Comparison of ENCODE assay signal across 9 cellular contexts in the genomic region with DNA sequence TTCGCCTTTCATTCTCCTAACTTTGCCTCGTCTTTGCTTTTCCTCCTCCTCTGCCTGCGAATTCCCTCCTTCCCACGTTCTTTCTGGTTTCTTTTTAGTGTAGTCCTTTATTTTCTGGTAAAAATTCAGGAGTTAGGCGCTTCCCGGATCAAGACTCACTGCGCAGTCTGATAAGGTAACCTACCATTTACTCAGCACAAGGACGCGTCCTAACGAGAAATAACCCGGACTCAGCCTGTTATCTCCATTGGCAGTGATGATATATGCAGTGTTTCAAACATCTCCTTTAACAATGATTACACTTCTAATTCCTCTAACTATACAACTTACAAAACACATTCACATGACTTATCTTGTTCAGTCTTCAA. TPM values are rescaled to one million over a fixed set of nuclear protein-coding genes. Genes with fewer than 3 reads are reported as not detected.
DNase-seq lines count a peak whose midpoint lies in the region; ATAC-seq, FAIRE-seq and TF ChIP-seq lines count a peak whose summit lies in the region.
"Had no signal": no experiment of that assay in that cellular context is flagged by ENCODE, and none has a peak within 500 bp of the region (broad histone marks: within the 10 kb centered on the region; RNA-seq: fewer than 3 reads in every experiment).

No MANE protein-coding gene starts in this region.

- H3K27me3 Mint-ChIP-seq in HFFc6 (ENCODE audit: insufficient read depth) (peaks cover 14% of the 10 kb centered on the region), astrocyte (ENCODE audit: low read depth, unreplicated experiment) (peaks cover 25% of the 10 kb centered on the region)

- FAIRE-seq in astrocyte (lab: Jason Lieb, UNC): no peak

- no peak for ATAC-seq in HG03196 (IDR thresholded peaks at IDR 0.05; ENCODE audit: unreplicated experiment)

- H3K36me3 ChIP-seq in astrocyte (ENCODE audit: insufficient read depth, low read length) (no peaks in the 10 kb centered on the region), iPS-18a (ENCODE audit: control insufficient read depth, low read depth, low read length) (no peaks in the 10 kb centered on the region)

- peak overlapping the region; percentile 99 for H3K4me2 ChIP-seq in astrocyte (ENCODE audit: low read length)

- no peaks in the 10 kb centered on the region for H4K20me1 ChIP-seq in astrocyte (ENCODE audit: insufficient read depth, low read length)

- H3K36me3 Mint-ChIP-seq in HFFc6 (ENCODE audit: low read depth) (no peaks in the 10 kb centered on the region), astrocyte (ENCODE audit: low read depth, unreplicated experiment) (no peaks in the 10 kb centered on the region)

- H3K9me3 ChIP-seq in astrocyte (ENCODE audit: insufficient read depth, low read depth, low read length) (no peaks in the 10 kb centered on the region), iPS-18a (ENCODE audit: control insufficient read depth, low read depth, low read length) (no peaks in the 10 kb centered on the region)

- TF ChIP-seq CTCF in HFFc6 (IDR thresholded peaks at IDR 0.05) (no peak), astrocyte (IDR thresholded peaks at IDR 0.05; ENCODE audit: insufficient read depth, low read depth, low read length) (no peak)

- H3K9ac ChIP-seq in astrocyte (ENCODE audit: low read length) (peak overlapping the region; percentile 31), iPS-18a (ENCODE audit: low read length) (no peak overlapping the region)

- H3K9me3 Mint-ChIP-seq in HFFc6 (no peaks in the 10 kb centered on the region), astrocyte (ENCODE audit: unreplicated experiment) (no peaks in the 10 kb centered on the region)

- H3K27ac Mint-ChIP-seq in HFFc6 (no peak overlapping the region), astrocyte (ENCODE audit: unreplicated experiment) (no peak overlapping the region)

- H3K27me3 ChIP-seq in astrocyte (ENCODE audit: insufficient read depth, low read length) (peaks cover 25% of the 10 kb centered on the region), iPS-18a (ENCODE audit: control insufficient read depth, insufficient read depth, low read length) (peaks cover 29% of the 10 kb centered on the region)

- DNase-seq in HFFc6: no peak
- DNase-seq in astrocyte (ENCODE audit: low read depth): no peak
- no peak for DNase-seq in stimulated activated CD4-positive, alpha-beta T cell treated with anti-CD3 and anti-CD28 coated beads, Interleukin-2, amount 100 ng/mL, for 48 hours
- DNase-seq in stimulated activated CD4-positive, alpha-beta T cell treated with anti-CD3 and anti-CD28 coated beads, Interleukin-2, amount 100 ng/mL, for 24 hours: no peak
- DNase-seq in activated CD4-positive, alpha-beta T cell treated with anti-CD3 and anti-CD28 coated beads, Interleukin-2, amount 50 U/mL, for 48 hours: no peak
- DNase-seq: NCI-H187 treated with DMSO at 0.1 percent for 48 hours had no signal

- peak overlapping the region; percentile 97 for H2AFZ ChIP-seq in astrocyte (ENCODE audit: low read depth, low read length)

- peak overlapping the region; percentile 72 for H3K4me3 Mint-ChIP-seq in HFFc6
- H3K4me3 Mint-ChIP-seq in astrocyte (ENCODE audit: unreplicated experiment): peak overlapping the region; percentile 87

- peak overlapping the region; percentile 61 for H3K4me3 ChIP-seq in astrocyte (ENCODE audit: insufficient read depth, low read depth, low read length)
- peak overlapping the region; percentile 91 for H3K4me3 ChIP-seq in iPS-18a (ENCODE audit: low read length)
- H3K4me3 ChIP-seq in skin epidermis: peak overlapping the region; percentile 10 to 50 (median 33)

- peaks cover 7% of the 10 kb centered on the region for H3K4me1 Mint-ChIP-seq in HFFc6 (ENCODE audit: low read depth)
- H3K4me1 Mint-ChIP-seq in astrocyte (ENCODE audit: low read depth, unreplicated experiment): no peaks in the 10 kb centered on the region

- peaks cover 7% of the 10 kb centered on the region for H3K4me1 ChIP-seq in astrocyte (ENCODE audit: insufficient read depth, low read length)
- peaks cover 5% of the 10 kb centered on the region for H3K4me1 ChIP-seq in iPS-18a (ENCODE audit: control insufficient read depth, low read depth, low read length)

- no peak overlapping the region for H3K27ac ChIP-seq in astrocyte (ENCODE audit: low read depth, low read length)
- H3K27ac ChIP-seq in iPS-18a (ENCODE audit: low read length): no peak overlapping the region
- H3K27ac ChIP-seq in skin epidermis: no peak overlapping the region

- H3K79me2 ChIP-seq in astrocyte (ENCODE audit: insufficient read depth, low read length): no peaks in the 10 kb centered on the region

RNA-seq across cellular contexts. Expression of gene ETNPPL, which starts 0.4 kb away (rescaled TPM):
- total RNA-seq in HFFc6 (2021; fragmentation: NEBNext Ultra II Directional; extraction: Animal tissue kit (Norgen Biotek cat#: 25700)): not detected
- total RNA-seq in astrocyte: not detected in 2 replicates

Comparison
In these comparisons a context has a peak if more than half of its experiments do, and no peak if none do; other contexts are left out.
1. H3K4me3 ChIP-seq: peak in every context shown above with its lines; median percentile 91 in iPS-18a; 61 in astrocyte; 33 in skin epidermis.